13 cellular contexts compared by ENCODE assay signal in the genomic region with DNA sequence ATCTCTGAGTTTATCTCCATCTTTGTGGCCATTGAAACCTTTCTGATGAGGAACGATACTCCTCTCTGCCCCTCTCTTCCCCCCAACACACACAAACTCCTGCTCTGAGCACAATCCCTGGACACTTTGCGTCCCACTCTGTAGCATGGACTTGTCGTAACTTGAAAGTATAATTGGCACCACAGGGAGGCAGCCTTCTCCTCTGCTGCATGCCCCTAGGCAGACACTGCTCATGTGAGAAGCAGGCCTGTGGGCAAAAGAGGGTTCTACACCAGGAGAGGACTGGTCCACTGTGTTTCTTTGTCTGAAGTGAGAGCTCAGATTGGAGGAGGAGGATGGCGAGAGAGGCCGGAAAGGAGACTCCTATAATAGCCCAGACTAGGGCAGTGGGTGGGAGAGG. TPM values are rescaled to one million over a fixed set of nuclear protein-coding genes. Genes with fewer than 3 reads are reported as not detected.
DNase-seq lines count a peak whose midpoint lies in the region; ATAC-seq and TF ChIP-seq lines count a peak whose summit lies in the region.
"Had no signal": no experiment of that assay in that cellular context is flagged by ENCODE, and none has a peak within 500 bp of the region (broad histone marks: within the 10 kb centered on the region; RNA-seq: fewer than 3 reads in every experiment).

No MANE protein-coding gene starts in this region.

- H3K4me3 Mint-ChIP-seq in immature natural killer cell = peak overlapping the region in 3 of 5 donors; percentile 40 to 76 (median 76)
- H3K4me3 Mint-ChIP-seq: effector memory CD8-positive, alpha-beta T cell; nephron had no signal

- H3K9me3 Mint-ChIP-seq in immature natural killer cell = no peaks in the 10 kb centered on the region
- H3K9me3 Mint-ChIP-seq: effector memory CD8-positive, alpha-beta T cell; nephron had no signal

- H3K27ac Mint-ChIP-seq in immature natural killer cell = peak overlapping the region in 4 of 6 donors; percentile 75 to 91 (median 86)
- H3K27ac Mint-ChIP-seq: nephron had no signal

- H3K4me1 Mint-ChIP-seq in immature natural killer cell = peaks cover 36 to 38% of the 10 kb centered on the region in 2 donors

- H3K36me3 Mint-ChIP-seq in immature natural killer cell = peaks cover 0 to 3% (median 0%) of the 10 kb centered on the region in 3 donors

- ATAC-seq in SK-N-SH treated with all-trans-retinoic acid at 6 μM for 48 hours (peak; percentile 15; the same call in 2 of the 3 replicates), GM19463 (IDR thresholded peaks at IDR 0.05; ENCODE audit: unreplicated experiment) (no peak), GM19324 (IDR thresholded peaks at IDR 0.05; ENCODE audit: low FRiP score, unreplicated experiment) (no peak)
- ATAC-seq: effector memory CD8-positive, alpha-beta T cell had no signal

- peaks cover 0 to 8% (median 0%) of the 10 kb centered on the region in 3 donors for H3K27me3 Mint-ChIP-seq in immature natural killer cell (ENCODE audit: low read depth in 3 of 3)
- H3K27me3 Mint-ChIP-seq: effector memory CD8-positive, alpha-beta T cell had no signal

- DNase-seq in DMS114 treated with DMSO at 0.1 percent for 48 hours (lab: John Stamatoyannopoulos, UW; ENCODE audit: unreplicated experiment) (peak; percentile 17), HCEC 1CT (peak; percentile 6), immature natural killer cell (peak in 1 of 3 donors; percentile 34), GM19240 (ENCODE audit: insufficient read length, low spot score) (no peak), NOMO-1 treated with DMSO at 0.1 percent for 48 hours (lab: John Stamatoyannopoulos, UW; ENCODE audit: unreplicated experiment) (no peak)
- DNase-seq: activated CD4-positive, alpha-beta T cell treated with anti-CD3 and anti-CD28 coated beads, Interleukin-2, amount 50 U/mL, for 4 hours; effector memory CD8-positive, alpha-beta T cell; NCI-H2081 treated with DMSO at 0.1 percent for 48 hours; SHP77 treated with DMSO at 0.1 percent for 48 hours had no signal

TF ChIP-seq in SK-N-SH treated with all-trans-retinoic acid at 6 μM for 48 hours, 23 proteins besides CTCF, POLR2A, EP300 and RAD21:
- TF ChIP-seq, protein P1, sequence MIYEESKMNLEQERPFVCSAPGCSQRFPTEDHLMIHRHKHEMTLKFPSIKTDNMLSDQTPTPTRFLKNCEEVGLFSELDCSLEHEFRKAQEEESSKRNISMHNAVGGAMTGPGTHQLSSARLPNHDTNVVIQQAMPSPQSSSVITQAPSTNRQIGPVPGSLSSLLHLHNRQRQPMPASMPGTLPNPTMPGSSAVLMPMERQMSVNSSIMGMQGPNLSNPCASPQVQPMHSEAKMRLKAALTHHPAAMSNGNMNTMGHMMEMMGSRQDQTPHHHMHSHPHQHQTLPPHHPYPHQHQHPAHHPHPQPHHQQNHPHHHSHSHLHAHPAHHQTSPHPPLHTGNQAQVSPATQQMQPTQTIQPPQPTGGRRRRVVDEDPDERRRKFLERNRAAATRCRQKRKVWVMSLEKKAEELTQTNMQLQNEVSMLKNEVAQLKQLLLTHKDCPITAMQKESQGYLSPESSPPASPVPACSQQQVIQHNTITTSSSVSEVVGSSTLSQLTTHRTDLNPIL (CRISPR knock-in tag; IDR thresholded peaks at IDR 0.05; ENCODE audit: low read depth) = no peak
- TF ChIP-seq ISL1 (CRISPR knock-in tag; IDR thresholded peaks at IDR 0.05) (no peak), CSDC2 (CRISPR knock-in tag; IDR thresholded peaks at IDR 0.05) (no peak), ZFP3 (CRISPR knock-in tag; IDR thresholded peaks at IDR 0.05) (no peak), RARB (CRISPR knock-in tag; IDR thresholded peaks at IDR 0.05) (no peak), TOX (CRISPR knock-in tag; IDR thresholded peaks at IDR 0.05; ENCODE audit: borderline replicate concordance) (no peak), GLIS3 (CRISPR knock-in tag; IDR thresholded peaks at IDR 0.05) (no peak)
- TF ChIP-seq, protein P2, sequence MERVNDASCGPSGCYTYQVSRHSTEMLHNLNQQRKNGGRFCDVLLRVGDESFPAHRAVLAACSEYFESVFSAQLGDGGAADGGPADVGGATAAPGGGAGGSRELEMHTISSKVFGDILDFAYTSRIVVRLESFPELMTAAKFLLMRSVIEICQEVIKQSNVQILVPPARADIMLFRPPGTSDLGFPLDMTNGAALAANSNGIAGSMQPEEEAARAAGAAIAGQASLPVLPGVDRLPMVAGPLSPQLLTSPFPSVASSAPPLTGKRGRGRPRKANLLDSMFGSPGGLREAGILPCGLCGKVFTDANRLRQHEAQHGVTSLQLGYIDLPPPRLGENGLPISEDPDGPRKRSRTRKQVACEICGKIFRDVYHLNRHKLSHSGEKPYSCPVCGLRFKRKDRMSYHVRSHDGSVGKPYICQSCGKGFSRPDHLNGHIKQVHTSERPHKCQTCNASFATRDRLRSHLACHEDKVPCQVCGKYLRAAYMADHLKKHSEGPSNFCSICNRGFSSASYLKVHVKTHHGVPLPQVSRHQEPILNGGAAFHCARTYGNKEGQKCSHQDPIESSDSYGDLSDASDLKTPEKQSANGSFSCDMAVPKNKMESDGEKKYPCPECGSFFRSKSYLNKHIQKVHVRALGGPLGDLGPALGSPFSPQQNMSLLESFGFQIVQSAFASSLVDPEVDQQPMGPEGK (CRISPR knock-in tag; IDR thresholded peaks at IDR 0.05; ENCODE audit: borderline replicate concordance) = no peak
- TF ChIP-seq, protein P3, sequence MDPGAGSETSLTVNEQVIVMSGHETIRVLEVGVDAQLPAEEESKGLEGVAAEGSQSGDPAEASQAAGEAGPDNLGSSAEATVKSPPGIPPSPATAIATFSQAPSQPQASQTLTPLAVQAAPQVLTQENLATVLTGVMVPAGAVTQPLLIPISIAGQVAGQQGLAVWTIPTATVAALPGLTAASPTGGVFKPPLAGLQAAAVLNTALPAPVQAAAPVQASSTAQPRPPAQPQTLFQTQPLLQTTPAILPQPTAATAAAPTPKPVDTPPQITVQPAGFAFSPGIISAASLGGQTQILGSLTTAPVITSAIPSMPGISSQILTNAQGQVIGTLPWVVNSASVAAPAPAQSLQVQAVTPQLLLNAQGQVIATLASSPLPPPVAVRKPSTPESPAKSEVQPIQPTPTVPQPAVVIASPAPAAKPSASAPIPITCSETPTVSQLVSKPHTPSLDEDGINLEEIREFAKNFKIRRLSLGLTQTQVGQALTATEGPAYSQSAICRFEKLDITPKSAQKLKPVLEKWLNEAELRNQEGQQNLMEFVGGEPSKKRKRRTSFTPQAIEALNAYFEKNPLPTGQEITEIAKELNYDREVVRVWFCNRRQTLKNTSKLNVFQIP (CRISPR knock-in tag; IDR thresholded peaks at IDR 0.05; ENCODE audit: borderline replicate concordance, low read depth) = no peak

RNA-seq across cellular contexts. Expression of a gene that starts 3.8 kb away (rescaled TPM):
- 1 to 10 TPM in 2 of 3 donors, under 1 TPM in 1; 0.89 to 4.0 (median 3.3) TPM for polyA plus RNA-seq in immature natural killer cell

RNA-seq across cellular contexts. Expression of a gene that starts 33.0 kb away (rescaled TPM):
- polyA plus RNA-seq in immature natural killer cell = 10 to 100 TPM in 1 of 3 donors, 1 to 10 TPM in 2; 5.2 to 13.7 (median 5.6) TPM

RNA-seq across cellular contexts. Expression of a gene that starts 52.4 kb away (rescaled TPM):
- 10 to 100 TPM; 14.3 to 22.6 (median 20.7) TPM for polyA plus RNA-seq in immature natural killer cell

Comparison
In these comparisons a context has a peak if more than half of its experiments do, and no peak if none do; other contexts are left out.
1. DNase-seq: peak in DMS114 treated with DMSO at 0.1 percent for 48 hours (single experiment) and HCEC 1CT (single experiment); none in GM19240 (single experiment) and NOMO-1 treated with DMSO at 0.1 percent for 48 hours (single experiment).